ENCODE assay signal across 25 cellular contexts in the genomic region with DNA sequence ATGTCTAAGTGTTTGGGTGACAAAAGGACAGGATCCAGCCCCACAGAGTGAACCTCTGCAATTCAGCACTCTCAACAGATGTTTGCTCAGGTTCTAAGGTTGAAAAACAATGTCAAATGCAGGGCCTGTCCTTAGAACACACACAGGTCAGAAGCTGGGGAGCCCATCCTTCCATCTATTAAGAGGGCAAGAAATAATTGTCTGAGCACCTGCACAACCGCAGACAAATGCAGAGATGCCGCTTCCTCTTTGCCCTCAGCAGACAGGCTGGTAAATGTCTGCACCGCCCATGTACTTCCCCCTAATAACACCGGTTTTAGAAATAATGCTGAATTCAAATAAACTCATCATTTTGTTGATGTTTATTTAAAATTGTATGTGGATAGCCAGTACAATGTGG.
"Had no signal": no experiment of that assay in that cellular context is flagged by ENCODE, and none has a peak within 500 bp of the region (broad histone marks: within the 10 kb centered on the region; RNA-seq: fewer than 3 reads in every experiment).

No MANE protein-coding gene starts in this region.

- H3K27ac ChIP-seq: cardiac muscle cell, VCaP had no signal

- H3K27me3 ChIP-seq: cardiac muscle cell had no signal

- H3K4me3 ChIP-seq: cardiac muscle cell had no signal

- DNase-seq: activated B cell treated with CpG ODN at 0.5 μM for 24 hours; activated CD4-positive, alpha-beta memory T cell treated with anti-CD3 and anti-CD28 coated beads, Interleukin-2, amount 10 ng/mL, durations not matched to agents 7 days and 5 days; activated CD4-positive, alpha-beta T cell treated with anti-CD3 and anti-CD28 coated beads for 4 hours; activated CD4-positive, alpha-beta T cell treated with anti-CD3 and anti-CD28 coated beads, Interleukin-2, amount 10 ng/mL, durations not matched to agents 24 days and 14 days; activated CD4-positive, alpha-beta T cell treated with anti-CD3 and anti-CD28 coated beads, Interleukin-2, amount 50 U/mL, for 1 hour; activated CD4-positive, alpha-beta T cell treated with anti-CD3 and anti-CD28 coated beads, Interleukin-2, amount 50 U/mL, for 48 hours; activated CD4-positive, CD25-positive, alpha-beta regulatory T cell treated with anti-CD3 and anti-CD28 coated beads, Interleukin-2, amount 50 U/mL, for 72 hours; activated CD8-positive, alpha-beta memory T cell treated with anti-CD3 and anti-CD28 coated beads for 24 hours; activated CD8-positive, alpha-beta memory T cell treated with anti-CD3 and anti-CD28 coated beads, Interleukin-2, amount 10 ng/mL, durations not matched to agents 7 days and 5 days; activated CD8-positive, alpha-beta memory T cell treated with anti-CD3 and anti-CD28 coated beads, Interleukin-2, amount 50 U/mL, for 48 hours; activated CD8-positive, alpha-beta T cell treated with anti-CD3 and anti-CD28 coated beads, Interleukin-2, amount 10 ng/mL, durations not matched to agents 7 days and 5 days; activated effector memory CD4-positive, alpha-beta T cell treated with Interleukin-2 at 50 U/mL for 16 hours; activated gamma-delta T cell; activated naive CD4-positive, alpha-beta T cell treated with anti-CD3 and anti-CD28 coated beads, Interleukin-2, amount 10 ng/mL, durations not matched to agents 7 days and 5 days; activated naive CD4-positive, alpha-beta T cell treated with Interleukin-2 at 50 U/mL for 16 hours; activated naive CD8-positive, alpha-beta T cell treated with anti-CD3 and anti-CD28 coated beads, Interleukin-2, amount 10 ng/mL, durations not matched to agents 7 days and 5 days; activated naive CD8-positive, alpha-beta T cell treated with anti-CD3 and anti-CD28 coated beads, Interleukin-2, amount 50 U/mL, for 24 hours; activated T-cell treated with anti-CD3 and anti-CD28 coated beads, Interleukin-2, amount 50 U/mL, for 24 hours; activated T-cell treated with anti-CD3 and anti-CD28 coated beads, Interleukin-2, amount 50 U/mL, for 48 hours; aorta; caudate nucleus; T-helper 2 cell; T-helper 9 cell had no signal

- H3K36me3 ChIP-seq: cardiac muscle cell had no signal

- ATAC-seq: activated CD8-positive, alpha-beta memory T cell treated with anti-CD3 and anti-CD28 coated beads, Interleukin-2, amount 10 ng/mL, durations not matched to agents 7 days and 5 days; activated CD8-positive, alpha-beta T cell treated with anti-CD3 and anti-CD28 coated beads, Interleukin-2, amount 10 ng/mL, durations not matched to agents 7 days and 5 days; activated naive CD8-positive, alpha-beta T cell treated with anti-CD3 and anti-CD28 coated beads, Interleukin-2, amount 50 U/mL, for 24 hours had no signal
